In the genomic region with DNA sequence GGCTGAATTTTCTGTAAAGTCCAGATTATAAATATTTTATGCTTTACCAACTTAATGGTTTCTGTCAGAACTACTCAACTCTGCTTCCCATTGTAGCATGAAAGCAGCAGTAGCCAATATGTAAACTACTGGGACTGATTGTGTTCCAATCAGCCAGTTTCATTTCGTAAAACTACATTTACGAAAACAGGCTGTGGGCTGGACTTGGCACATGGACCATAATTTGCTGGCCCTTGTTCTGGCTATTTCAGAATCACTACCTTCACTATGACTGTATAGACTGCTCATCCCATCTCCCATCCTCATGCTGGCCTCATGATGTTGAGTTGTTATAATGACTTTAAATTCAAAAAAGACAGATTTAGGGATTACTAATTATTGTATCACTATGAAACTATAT, we compare ENCODE assay signal across 15 cellular contexts.
"Had no signal": no experiment of that assay in that cellular context is flagged by ENCODE, and none has a peak within 500 bp of the region (broad histone marks: within the 10 kb centered on the region; RNA-seq: fewer than 3 reads in every experiment).

No MANE protein-coding gene starts in this region.

- DNase-seq: activated CD4-positive, alpha-beta T cell treated with anti-CD3 and anti-CD28 coated beads, Interleukin-2, amount 50 U/mL, for 1 hour; activated CD8-positive, alpha-beta memory T cell treated with anti-CD3 and anti-CD28 coated beads for 24 hours; activated naive CD4-positive, alpha-beta T cell treated with Interleukin-2 at 50 U/mL for 16 hours; aorta; dorsolateral prefrontal cortex; endodermal cell; foreskin melanocyte; mucosa of descending colon; naive thymus-derived CD4-positive, alpha-beta T cell; stimulated activated CD4-positive, alpha-beta T cell treated with anti-CD3 and anti-CD28 coated beads, Interleukin-15, amount 100 ng/mL, for 24 hours; stimulated activated CD4-positive, alpha-beta T cell treated with anti-CD3 and anti-CD28 coated beads, Interleukin-4, amount 100 ng/mL, for 1 hour; stimulated activated naive CD4-positive, alpha-beta T cell; trophoblast cell had no signal

- H3K4me3 ChIP-seq: dorsolateral prefrontal cortex, lung, mucosa of descending colon had no signal

- ATAC-seq: activated CD4-positive, CD25-positive, alpha-beta regulatory T cell treated with anti-CD3 and anti-CD28 coated beads, Interleukin-2, amount 50 U/mL, for 24 hours; mucosa of descending colon; naive thymus-derived CD4-positive, alpha-beta T cell had no signal
